10 cellular contexts compared by ENCODE assay signal in the genomic region with DNA sequence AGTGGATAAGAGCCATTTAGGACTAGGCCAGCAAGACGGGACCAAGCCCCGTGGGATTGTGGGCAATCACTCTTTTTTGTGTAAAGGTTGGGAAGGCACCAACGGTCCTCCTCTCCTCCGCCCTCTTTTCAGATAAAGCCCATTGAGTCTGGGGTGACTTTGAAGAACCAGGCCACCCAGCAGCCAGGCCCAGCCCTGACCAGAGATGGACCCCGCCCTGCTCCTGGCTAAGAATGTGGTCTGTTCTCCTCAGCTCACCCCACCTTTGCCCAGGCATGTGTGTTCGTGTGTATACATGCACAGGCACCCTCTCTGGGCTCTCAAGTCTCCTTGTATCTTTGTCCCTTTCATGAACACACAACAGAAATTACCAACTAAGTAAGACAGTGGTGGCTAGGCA. TPM values are rescaled to one million over a fixed set of nuclear protein-coding genes. Genes with fewer than 3 reads are reported as not detected.
DNase-seq lines count a peak whose midpoint lies in the region; ATAC-seq and TF ChIP-seq lines count a peak whose summit lies in the region.
"Had no signal": no experiment of that assay in that cellular context is flagged by ENCODE, and none has a peak within 500 bp of the region (broad histone marks: within the 10 kb centered on the region; RNA-seq: fewer than 3 reads in every experiment).

No MANE protein-coding gene starts in this region.

- H4K8ac ChIP-seq in neuronal stem cell (ENCODE audit: low read depth, low read length): no peak overlapping the region

- H3K9me3 Mint-ChIP-seq in GM23338: no peaks in the 10 kb centered on the region

- H3F3A ChIP-seq in GM23338 (replicated peaks; ENCODE audit: low read depth): 0 out of 2 replicates have a peak, but pooled peaks cover 5% of the 10 kb centered on the region

- TF ChIP-seq CTCF in GM23338 (conservative IDR thresholded peaks at IDR 0.05; ENCODE audit: low read depth in 2 of 2): no peak
- no peak for TF ChIP-seq CTCF in colonic mucosa (IDR thresholded peaks at IDR 0.05)

- H3K4me3 Mint-ChIP-seq in GM23338: no peak overlapping the region; the same call in 2 of the 3 replicates

- no peak overlapping the region for H2BK12ac ChIP-seq in neuronal stem cell (ENCODE audit: low read length)

- H3K4me1 ChIP-seq in GM23338 (ENCODE audit: insufficient read depth) (peaks cover 63% of the 10 kb centered on the region), colonic mucosa (peaks cover 45% of the 10 kb centered on the region), neuronal stem cell (ENCODE audit: control insufficient read depth in 2 of 2, insufficient read depth in 1 of 2, low read depth in 1 of 2, low read length in 2 of 2) (peaks cover 41% of the 10 kb centered on the region in 2 donors)

- H3K27ac ChIP-seq in GM23338 (ENCODE audit: low read depth) (no peak overlapping the region), colonic mucosa (peak overlapping the region; percentile 72), neuronal stem cell (replicated peaks; ENCODE audit: low read length) (no peak overlapping the region)
- H3K27ac ChIP-seq: BLaER1 had no signal

- DNase-seq in GM23338 (ENCODE audit: low spot score) (no peak), colonic mucosa (peak; percentile 65), neuronal stem cell (ENCODE audit: low spot score) (no peak), GDM1 (lab: John Stamatoyannopoulos, UW) (no peak), MV-4-11 (lab: John Stamatoyannopoulos, UW) (no peak)
- DNase-seq: cortex of kidney, NCI-H187 had no signal

- H3K4me3 ChIP-seq in GM23338 (no peak overlapping the region), colonic mucosa (no peak overlapping the region), neuronal stem cell (ENCODE audit: low read length in 2 of 2) (no peak overlapping the region)
- H3K4me3 ChIP-seq: BLaER1 had no signal

- H3K36me3 ChIP-seq in GM23338 (ENCODE audit: insufficient read depth): no peaks in the 10 kb centered on the region
- H3K36me3 ChIP-seq in colonic mucosa: no peaks in the 10 kb centered on the region
- no peaks in the 10 kb centered on the region for H3K36me3 ChIP-seq in neuronal stem cell (replicated peaks in 1 of 2; ENCODE audit: control insufficient read depth in 2 of 2, insufficient read depth in 2 of 2, low read length in 2 of 2)
- H3K36me3 ChIP-seq: BLaER1 had no signal

- H2AFZ ChIP-seq in GM23338 (no peak overlapping the region), neuronal stem cell (ENCODE audit: low read length) (no peak overlapping the region)

- no peaks in the 10 kb centered on the region for H3K79me1 ChIP-seq in neuronal stem cell (ENCODE audit: low read depth, low read length)

- H3K27ac Mint-ChIP-seq in GM23338: peak overlapping the region; percentile 75

- H3K36me3 Mint-ChIP-seq in GM23338 (ENCODE audit: low read depth): peaks cover 32% of the 10 kb centered on the region

- H3K23ac ChIP-seq in neuronal stem cell (ENCODE audit: low read depth, low read length, poor library complexity): no peak overlapping the region

- H3K79me2 ChIP-seq in GM23338 (replicated peaks; ENCODE audit: insufficient read depth): peaks cover 80% of the 10 kb centered on the region

- no peaks in the 10 kb centered on the region for H3K27me3 ChIP-seq in GM23338 (ENCODE audit: insufficient read depth)
- no peaks in the 10 kb centered on the region for H3K27me3 ChIP-seq in colonic mucosa
- H3K27me3 ChIP-seq in neuronal stem cell (ENCODE audit: control insufficient read depth in 3 of 3, insufficient read depth in 3 of 3, low read depth in 1 of 3, low read length in 3 of 3): no peaks in the 10 kb centered on the region
- H3K27me3 ChIP-seq: BLaER1 had no signal

- H3K9me3 ChIP-seq in colonic mucosa (no peaks in the 10 kb centered on the region), neuronal stem cell (replicated peaks in 1 of 2; ENCODE audit: control insufficient read depth in 2 of 2, insufficient read depth in 1 of 2, low read depth in 1 of 2, low read length in 2 of 2) (no peaks in the 10 kb centered on the region)
- H3K9me3 ChIP-seq: BLaER1 had no signal

- peak overlapping the region; percentile 6 for H2AK5ac ChIP-seq in neuronal stem cell (ENCODE audit: low read depth, low read length)

- H2BK15ac ChIP-seq in neuronal stem cell (ENCODE audit: low read length): no peak overlapping the region

- H2BK5ac ChIP-seq in neuronal stem cell (ENCODE audit: low read length): no peak overlapping the region

- 0 out of 2 replicates have a peak, but pooled peaks cover 2% of the 10 kb centered on the region for H4K20me1 ChIP-seq in GM23338 (replicated peaks; ENCODE audit: insufficient read depth)
- H4K20me1 ChIP-seq: BLaER1 had no signal

- H3K14ac ChIP-seq in neuronal stem cell (ENCODE audit: low read length): no peak overlapping the region

- H3K27me3 Mint-ChIP-seq in GM23338 (ENCODE audit: insufficient read depth, low read depth, poor library complexity): peaks cover 7% of the 10 kb centered on the region

- no peak overlapping the region for H2BK120ac ChIP-seq in neuronal stem cell (ENCODE audit: low read depth, low read length)

- no peak overlapping the region for H3K18ac ChIP-seq in neuronal stem cell (ENCODE audit: low read length)

- H3K9me2 ChIP-seq in GM23338 (ENCODE audit: insufficient read depth): no peaks in the 10 kb centered on the region

- no CpG with 5 or more reads among the region's 6 CpGs for WGBS in neuronal stem cell (ENCODE audit: extremely low coverage in 2 of 2, insufficient read length in 2 of 2, insufficient replicate concordance in 1 of 2), 2 donors

- intact Hi-C loops in colonic mucosa (cut with DNase I): no loop called here

- H3K4ac ChIP-seq in neuronal stem cell (ENCODE audit: low read length): no peak overlapping the region

- H3K9ac ChIP-seq in colonic mucosa (ENCODE audit: low read depth in 2 of 2, low read length in 2 of 2): peak overlapping the region in 1 of 2 donors; percentile 100
- H3K9ac ChIP-seq in neuronal stem cell (ENCODE audit: low read depth, low read length, poor library complexity): peak overlapping the region; percentile 67
- H3K9ac ChIP-seq: BLaER1 had no signal

- ATAC-seq in GM23338: no peak
- ATAC-seq in HG02678 (IDR thresholded peaks at IDR 0.05; ENCODE audit: unreplicated experiment): no peak

- no peak overlapping the region for H4K91ac ChIP-seq in neuronal stem cell (ENCODE audit: low read depth, low read length, poor library complexity)

- H3K4me1 Mint-ChIP-seq in GM23338: peaks cover 75% of the 10 kb centered on the region

- H3K4me2 ChIP-seq in GM23338: no peak overlapping the region
- H3K4me2 ChIP-seq in neuronal stem cell (ENCODE audit: insufficient read depth, low read length, poor library complexity, severe bottlenecking): no peak overlapping the region
- H3K4me2 ChIP-seq: BLaER1 had no signal

TF ChIP-seq in GM23338, 12 proteins besides CTCF, POLR2A, EP300 and RAD21 (continues in another document):
- TF ChIP-seq NANOG (IDR thresholded peaks at IDR 0.05; ENCODE audit: borderline replicate concordance) (no peak), ZNF331 (CRISPR knock-in tag; IDR thresholded peaks at IDR 0.05; ENCODE audit: low read depth) (no peak)
- TF ChIP-seq, protein P1, sequence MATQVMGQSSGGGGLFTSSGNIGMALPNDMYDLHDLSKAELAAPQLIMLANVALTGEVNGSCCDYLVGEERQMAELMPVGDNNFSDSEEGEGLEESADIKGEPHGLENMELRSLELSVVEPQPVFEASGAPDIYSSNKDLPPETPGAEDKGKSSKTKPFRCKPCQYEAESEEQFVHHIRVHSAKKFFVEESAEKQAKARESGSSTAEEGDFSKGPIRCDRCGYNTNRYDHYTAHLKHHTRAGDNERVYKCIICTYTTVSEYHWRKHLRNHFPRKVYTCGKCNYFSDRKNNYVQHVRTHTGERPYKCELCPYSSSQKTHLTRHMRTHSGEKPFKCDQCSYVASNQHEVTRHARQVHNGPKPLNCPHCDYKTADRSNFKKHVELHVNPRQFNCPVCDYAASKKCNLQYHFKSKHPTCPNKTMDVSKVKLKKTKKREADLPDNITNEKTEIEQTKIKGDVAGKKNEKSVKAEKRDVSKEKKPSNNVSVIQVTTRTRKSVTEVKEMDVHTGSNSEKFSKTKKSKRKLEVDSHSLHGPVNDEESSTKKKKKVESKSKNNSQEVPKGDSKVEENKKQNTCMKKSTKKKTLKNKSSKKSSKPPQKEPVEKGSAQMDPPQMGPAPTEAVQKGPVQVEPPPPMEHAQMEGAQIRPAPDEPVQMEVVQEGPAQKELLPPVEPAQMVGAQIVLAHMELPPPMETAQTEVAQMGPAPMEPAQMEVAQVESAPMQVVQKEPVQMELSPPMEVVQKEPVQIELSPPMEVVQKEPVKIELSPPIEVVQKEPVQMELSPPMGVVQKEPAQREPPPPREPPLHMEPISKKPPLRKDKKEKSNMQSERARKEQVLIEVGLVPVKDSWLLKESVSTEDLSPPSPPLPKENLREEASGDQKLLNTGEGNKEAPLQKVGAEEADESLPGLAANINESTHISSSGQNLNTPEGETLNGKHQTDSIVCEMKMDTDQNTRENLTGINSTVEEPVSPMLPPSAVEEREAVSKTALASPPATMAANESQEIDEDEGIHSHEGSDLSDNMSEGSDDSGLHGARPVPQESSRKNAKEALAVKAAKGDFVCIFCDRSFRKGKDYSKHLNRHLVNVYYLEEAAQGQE (IDR thresholded peaks at IDR 0.05; ENCODE audit: unreplicated experiment): no peak

RNA-seq across cellular contexts. Expression of a gene that starts 9.1 kb away (rescaled TPM):
- 35.4 and 39.9 TPM in 2 replicates for total RNA-seq in GM23338 (2014; rRNA removed; shearing (Covaris generic))
- 28.5 and 29.7 TPM in 2 replicates for polyA plus RNA-seq in GM23338 (2016; fragmentation: Nextera tagmentation; extraction: Ambion mirVana)
- 100 to 1,000 TPM in 1 of 2 donors, 10 to 100 TPM in 1; 70.9 to 146 TPM for total RNA-seq in colonic mucosa
- 13.8 TPM for polyA plus RNA-seq in neuronal stem cell (2013, experiment 1 of 2)
- 15.1 TPM for polyA plus RNA-seq in neuronal stem cell (2013, experiment 2 of 2)

RNA-seq across cellular contexts. Expression of a gene that starts 23.9 kb away (rescaled TPM):
- total RNA-seq in GM23338 (2014; rRNA removed; shearing (Covaris generic)): 12.5 and 21.5 TPM in 2 replicates
- polyA plus RNA-seq in GM23338 (2016; fragmentation: Nextera tagmentation; extraction: Ambion mirVana): 6.9 and 7.9 TPM in 2 replicates
- total RNA-seq in colonic mucosa: 10 to 100 TPM; 24.4 to 27.7 TPM
- 16.8 TPM for polyA plus RNA-seq in neuronal stem cell (2013, experiment 1 of 2)
- polyA plus RNA-seq in neuronal stem cell (2013, experiment 2 of 2): 16.4 TPM

RNA-seq across cellular contexts. Expression of a gene that starts 31.0 kb away (rescaled TPM):
- total RNA-seq in GM23338 (2014; rRNA removed; shearing (Covaris generic)): 4.2 and 5.1 TPM in 2 replicates
- polyA plus RNA-seq in GM23338 (2016; fragmentation: Nextera tagmentation; extraction: Ambion mirVana): 3.3 and 4.0 TPM in 2 replicates
- total RNA-seq in colonic mucosa: under 1 TPM in 1 of 2 donors, not detected in 1; 0.47 TPM
- polyA plus RNA-seq in neuronal stem cell (2013, experiment 1 of 2): 0.11 TPM
- polyA plus RNA-seq in neuronal stem cell (2013, experiment 2 of 2): 0.18 TPM

RNA-seq across cellular contexts. Expression of a gene that starts 32.4 kb away (rescaled TPM):
- 0.66 and 1.4 TPM in 2 replicates for total RNA-seq in GM23338 (2014; rRNA removed; shearing (Covaris generic))
- 0.42 and 0.44 TPM in 2 replicates for polyA plus RNA-seq in GM23338 (2016; fragmentation: Nextera tagmentation; extraction: Ambion mirVana)
- under 1 TPM in 1 of 2 donors, not detected in 1; 0.74 TPM for total RNA-seq in colonic mucosa
- not detected for polyA plus RNA-seq in neuronal stem cell (2013, experiment 1 of 2)
- polyA plus RNA-seq in neuronal stem cell (2013, experiment 2 of 2): 0.04 TPM
- total RNA-seq: subcutaneous adipose tissue had no signal

RNA-seq across cellular contexts. Expression of a gene that starts 39.0 kb away (rescaled TPM):
- total RNA-seq in GM23338 (2014; rRNA removed; shearing (Covaris generic)): not detected in 2 replicates
- not detected in 2 replicates for polyA plus RNA-seq in GM23338 (2016; fragmentation: Nextera tagmentation; extraction: Ambion mirVana)
- 1 to 10 TPM in 1 of 2 donors, under 1 TPM in 1; 0.40 to 1.0 TPM for total RNA-seq in colonic mucosa
- 0.25 TPM for polyA plus RNA-seq in neuronal stem cell (2013, experiment 1 of 2)
- 0.30 TPM for polyA plus RNA-seq in neuronal stem cell (2013, experiment 2 of 2)
